ENCODE assay signal across 8 cellular contexts in genomic region chr2:177243073-177243472, GRCh38. TPM values are rescaled to one million over a fixed set of nuclear protein-coding genes. Genes with fewer than 3 reads are reported as not detected.
DNase-seq lines count a peak whose midpoint lies in the region; ATAC-seq and TF ChIP-seq lines count a peak whose summit lies in the region.
"Had no signal": no experiment of that assay in that cellular context is flagged by ENCODE, and none has a peak within 500 bp of the region (broad histone marks: within the 10 kb centered on the region; RNA-seq: fewer than 3 reads in every experiment).

No MANE protein-coding gene starts in this region.

- H3K14ac ChIP-seq in IMR-90 (replicated peaks; ENCODE audit: low read depth, low read length) = peak overlapping the region; percentile 98

- H3K9me3 ChIP-seq in IMR-90 (ENCODE audit: control insufficient read depth, insufficient read depth, low read length) (no peaks in the 10 kb centered on the region), adipocyte (ENCODE audit: control insufficient read depth, low read length) (no peaks in the 10 kb centered on the region), liver (ENCODE audit: control insufficient read depth in 4 of 4, low read length in 3 of 4) (no peaks in the 10 kb centered on the region), subcutaneous abdominal adipose tissue (ENCODE audit: control insufficient read depth in 5 of 5, low read length in 5 of 5) (no peaks in the 10 kb centered on the region)

- no peak overlapping the region for H3K4me3 ChIP-seq in IMR-90 (ENCODE audit: insufficient read depth, low read depth, low read length)
- peak overlapping the region; percentile 79 for H3K4me3 ChIP-seq in adipocyte (ENCODE audit: low read length)
- H3K4me3 ChIP-seq in liver (ENCODE audit: low read depth in 1 of 3, low read length in 3 of 3) = no peak overlapping the region
- H3K4me3 ChIP-seq in subcutaneous abdominal adipose tissue (ENCODE audit: low read depth in 1 of 5, low read length in 5 of 5) = peak overlapping the region in 2 of 5 donors; percentile 8 to 47

- H2BK5ac ChIP-seq in IMR-90 (ENCODE audit: low read depth, low read length, poor library complexity, severe bottlenecking) = peak overlapping the region; percentile 98

- CTCF ChIA-PET in IMR-90 (lab: Yijun Ruan, JAX) = interaction anchor here (1.3 kb wide), 1 partner anchor 79 kb away, joined by 3 read pairs; no protein-coding TSS in a partner anchor

- H4K8ac ChIP-seq in IMR-90 (ENCODE audit: low read depth in 2 of 2, low read length in 2 of 2) = peak overlapping the region; percentile 33 to 80; a peak in 3 of 4 replicates

- H4K5ac ChIP-seq in IMR-90 (ENCODE audit: low read depth, low read length) = peak overlapping the region; percentile 91

- no peak for TF ChIP-seq POLR2A in IMR-90 (IDR thresholded peaks at IDR 0.05; ENCODE audit: low read depth, low read length)

- no peak for TF ChIP-seq CTCF in IMR-90 (conservative IDR thresholded peaks at IDR 0.05; ENCODE audit: low read depth, low read length)
- TF ChIP-seq CTCF in liver (IDR thresholded peaks at IDR 0.05; ENCODE audit: low read depth, low read length, missing input control) = no peak

- peak overlapping the region; percentile 93 for H2AK5ac ChIP-seq in IMR-90 (ENCODE audit: low read depth, low read length)

- H3K4me1 ChIP-seq in IMR-90 (ENCODE audit: control insufficient read depth, insufficient read depth, low read length) = peaks cover 38% of the 10 kb centered on the region
- peaks cover 82% of the 10 kb centered on the region for H3K4me1 ChIP-seq in adipocyte (ENCODE audit: control insufficient read depth, insufficient read depth, low read length)
- H3K4me1 ChIP-seq in liver (ENCODE audit: control insufficient read depth in 4 of 4, insufficient read depth in 4 of 4, low read length in 3 of 4) = peaks cover 12 to 66% (median 40%) of the 10 kb centered on the region in 4 donors
- peaks cover 22 to 91% (median 86%) of the 10 kb centered on the region in 5 donors for H3K4me1 ChIP-seq in subcutaneous abdominal adipose tissue (ENCODE audit: control insufficient read depth in 5 of 5, insufficient read depth in 5 of 5, low read length in 5 of 5)

- peak overlapping the region; percentile 97 for H3K23ac ChIP-seq in IMR-90 (ENCODE audit: low read depth, low read length)

- BruUV-seq in IMR-90 (replicated peaks; lab: Mats Ljungman, UMichigan) = no TSS peak

- H2AK9ac ChIP-seq in IMR-90 (replicated peaks; ENCODE audit: low read depth, low read length, poor library complexity) = peak overlapping the region; percentile 92

- peaks cover 93% of the 10 kb centered on the region for H4K20me1 ChIP-seq in IMR-90 (ENCODE audit: insufficient read depth, low read length)

- peak overlapping the region; percentile 91 for H3K4me2 ChIP-seq in IMR-90 (ENCODE audit: low read depth, low read length)

- H3K9me1 ChIP-seq in IMR-90 (ENCODE audit: insufficient read depth, low read length) = peaks cover 31% of the 10 kb centered on the region

- peak overlapping the region; percentile 99 for H3K18ac ChIP-seq in IMR-90 (ENCODE audit: low read depth, low read length)

- TF ChIP-seq RAD21 in IMR-90 (IDR thresholded peaks at IDR 0.05; ENCODE audit: low read length) (no peak), liver (IDR thresholded peaks at IDR 0.05) (no peak)

- H2BK120ac ChIP-seq in IMR-90 (ENCODE audit: low read depth, low read length) = peak overlapping the region; percentile 89

- no CpG with 5 or more reads among the region's 3 CpGs for WGBS in IMR-90 (ENCODE audit: extremely low coverage in 2 of 2, insufficient read length in 1 of 2), 2 experiments
- WGBS in liver = 96% methylated on average over 3 of the region's 3 CpGs

- in situ Hi-C loops in IMR-90 (cut with MboI; ENCODE audit: low sequenced_read_pairs) = no loop called here

- H2AFZ ChIP-seq in IMR-90 (replicated peaks; ENCODE audit: low read length, poor library complexity) = no peak overlapping the region

- H4K91ac ChIP-seq in IMR-90 (ENCODE audit: insufficient read depth, low read depth, low read length) = peak overlapping the region; percentile 88

- H2BK20ac ChIP-seq in IMR-90 (ENCODE audit: low read depth, low read length) = peak overlapping the region; percentile 81

- peak overlapping the region; percentile 94; the same call in 1 of the 2 replicates for H3K56ac ChIP-seq in IMR-90 (ENCODE audit: extremely low read depth, insufficient read depth, low read length)

- POLR2A ChIA-PET in IMR-90 (lab: Charles Lee; ENCODE audit: unreplicated experiment) = no interaction called here

- ATAC-seq in IMR-90 (ENCODE audit: low read depth) = no peak

- H3K27ac ChIP-seq in IMR-90 (ENCODE audit: insufficient read depth, low read length) (peak overlapping the region; percentile 100), liver (ENCODE audit: low read depth in 1 of 2, low read length in 2 of 2) (peak overlapping the region; percentile 83 to 92), subcutaneous abdominal adipose tissue (ENCODE audit: low read depth, low read length) (peak overlapping the region; percentile 99)

- intact Hi-C loops in IMR-90 (cut with micrococcal nuclease) = loop anchor here (2.0 to 5.0 kb wide), 2 partner anchors 30 to 89 kb away; partner anchors contain the start of gene HNRNPA3

- peak overlapping the region; percentile 87; the same call in 2 of the 3 replicates for H2BK15ac ChIP-seq in IMR-90 (ENCODE audit: low read depth, low read length)

- no peak for DNase-seq in IMR-90
- no peak for DNase-seq in adipocyte (ENCODE audit: low read depth)
- DNase-seq in NCI-H2081 treated with DMSO at 0.1 percent for 48 hours (lab: John Stamatoyannopoulos, UW) = no peak
- DNase-seq in HuH-7 (ENCODE audit: low spot score) = no peak
- no peak for DNase-seq in activated CD4-positive, alpha-beta T cell treated with anti-CD3 and anti-CD28 coated beads for 1 hour
- DNase-seq: NK-92 treated with Interleukin-12 subunit alpha and Interleukin-12 subunit beta, amount 100 ng/mL, for 24 hours had no signal

- H3K9ac ChIP-seq in IMR-90 (ENCODE audit: low read depth, low read length) = peak overlapping the region; percentile 71
- peak overlapping the region; percentile 81 for H3K9ac ChIP-seq in adipocyte (ENCODE audit: low read length)
- H3K9ac ChIP-seq in liver (ENCODE audit: low read depth in 1 of 2, low read length in 2 of 2) = no peak overlapping the region
- H3K9ac ChIP-seq in subcutaneous abdominal adipose tissue (ENCODE audit: low read length in 5 of 5) = peak overlapping the region; percentile 2 to 90 (median 49)

- H3K27me3 ChIP-seq in IMR-90 (ENCODE audit: control insufficient read depth, insufficient read depth, low read length) = no peaks in the 10 kb centered on the region
- no peaks in the 10 kb centered on the region for H3K27me3 ChIP-seq in adipocyte (replicated peaks; ENCODE audit: control insufficient read depth, insufficient read depth, low read length)
- H3K27me3 ChIP-seq in liver (ENCODE audit: control insufficient read depth in 4 of 4, insufficient read depth in 4 of 4, low read length in 3 of 4) = no peaks in the 10 kb centered on the region
- H3K27me3 ChIP-seq in subcutaneous abdominal adipose tissue (ENCODE audit: control insufficient read depth in 5 of 5, insufficient read depth in 4 of 5, low read length in 5 of 5) = no peaks in the 10 kb centered on the region

- H3K79me1 ChIP-seq in IMR-90 (ENCODE audit: low read depth in 1 of 2, low read length in 2 of 2) = peaks cover 0 to 41% of the 10 kb centered on the region in 2 experiments; a peak in 2 of 4 replicates

- H3K36me3 ChIP-seq in IMR-90 (ENCODE audit: control insufficient read depth, insufficient read depth, low read length) = peaks cover 19% of the 10 kb centered on the region
- H3K36me3 ChIP-seq in adipocyte (ENCODE audit: control insufficient read depth, insufficient read depth, low read length, severe bottlenecking) = no peaks in the 10 kb centered on the region
- no peaks in the 10 kb centered on the region for H3K36me3 ChIP-seq in liver (ENCODE audit: control insufficient read depth in 4 of 4, insufficient read depth in 3 of 4, low read depth in 1 of 4, low read length in 3 of 4)
- peaks cover 0 to 2% (median 0%) of the 10 kb centered on the region in 5 donors for H3K36me3 ChIP-seq in subcutaneous abdominal adipose tissue (ENCODE audit: control insufficient read depth in 5 of 5, insufficient read depth in 5 of 5, low read length in 5 of 5)

- dilution Hi-C loops in IMR-90 (cut with HindIII; ENCODE audit: low sequenced_read_pairs, unreplicated experiment) = no loop called here

- peak overlapping the region; percentile 90 for H3K4ac ChIP-seq in IMR-90 (ENCODE audit: low read depth, low read length)

TF ChIP-seq in IMR-90, 13 proteins besides CTCF, POLR2A, EP300 and RAD21:
- TF ChIP-seq CHD1 (IDR thresholded peaks at IDR 0.05; ENCODE audit: low read depth, low read length) (no peak), BHLHE40 (IDR thresholded peaks at IDR 0.05; ENCODE audit: low read depth, low read length) (no peak), CEBPB (IDR thresholded peaks at IDR 0.05; ENCODE audit: low read depth, low read length) (no peak), MAFK (IDR thresholded peaks at IDR 0.05; ENCODE audit: low read depth, low read length) (no peak)

TF ChIP-seq in liver, 16 proteins besides CTCF, POLR2A, EP300 and RAD21 (continues in another document):
- TF ChIP-seq EGR1 (IDR thresholded peaks at IDR 0.05; ENCODE audit: low read depth in 2 of 2) (no peak), ATF3 (IDR thresholded peaks at IDR 0.05) (no peak), JUND (IDR thresholded peaks at IDR 0.05) (no peak), FOXA2 (IDR thresholded peaks at IDR 0.05) (no peak), HNF4A (conservative IDR thresholded peaks at IDR 0.05) (no peak), TAF1 (conservative IDR thresholded peaks at IDR 0.05) (no peak), YY1 (IDR thresholded peaks at IDR 0.05) (no peak)

RNA-seq across cellular contexts. Expression of gene NFE2L2, which starts 21.5 kb away (rescaled TPM):
- total RNA-seq in IMR-90 (2012; rRNA removed) (72.8 and 83.5 TPM in 2 replicates), liver (10 to 100 TPM; 22.5 to 31.0 TPM)
- polyA plus RNA-seq in IMR-90 (2012; rRNA removed) (64.7 and 72.7 TPM in 2 replicates), liver (10 to 100 TPM; 26.8 to 27.4 TPM)
- 24.4 and 31.1 TPM in 2 replicates for polyA plus RNA-seq in IMR-90 (2012; cell fraction: cytosol; rRNA removed)
- polyA plus RNA-seq in IMR-90 (2012; cell fraction: nucleus; rRNA removed; ENCODE audit: low replicate concordance) = 12.9 and 91.4 TPM in 2 replicates

RNA-seq across cellular contexts. Expression of gene HNRNPA3, which starts 30.5 kb away (rescaled TPM):
- total RNA-seq in IMR-90 (2012; rRNA removed) (18.6 and 35.6 TPM in 2 replicates), liver (10 to 100 TPM; 41.5 to 61.9 TPM)
- polyA plus RNA-seq in IMR-90 (2012; rRNA removed) (111 and 119 TPM in 2 replicates), liver (10 to 100 TPM; 22.9 to 72.5 TPM)
- 20.4 and 31.8 TPM in 2 replicates for polyA plus RNA-seq in IMR-90 (2012; cell fraction: cytosol; rRNA removed)
- polyA plus RNA-seq in IMR-90 (2012; cell fraction: nucleus; rRNA removed; ENCODE audit: low replicate concordance) = 9.3 and 76.5 TPM in 2 replicates

Comparison
In these comparisons a context has a peak if more than half of its experiments do, and no peak if none do; other contexts are left out.
1. H3K9ac ChIP-seq: peak in IMR-90 (single experiment), adipocyte (single experiment) and subcutaneous abdominal adipose tissue (5 of 5); none in liver (0 of 2).
2. Peak in every context shown above with its lines, with median percentiles within 50 percentile points of each other: H3K27ac ChIP-seq.